8 cellular contexts compared by ENCODE assay signal in genomic region chr20:45835230-45836224, GRCh38. TPM values are rescaled to one million over a fixed set of nuclear protein-coding genes. Genes with fewer than 3 reads are reported as not detected.
A peak's percentile ranks its signal among the peaks of the same experiment; 100 is the strongest.
DNase-seq lines count a peak whose midpoint lies in the region; ATAC-seq and TF ChIP-seq lines count a peak whose summit lies in the region.

No MANE protein-coding gene starts in this region.

- intact Hi-C loops in OCI-LY7 (cut with micrococcal nuclease; ENCODE audit: unreplicated experiment), result no loop called here

- DNase-seq in Daoy (ENCODE audit: low read depth) (peak; percentile 38), OCI-LY7 (ENCODE audit: low spot score) (no peak), epithelial cell of proximal tubule (ENCODE audit: low read depth) (no peak), omental fat pad (ENCODE audit: low spot score) (no peak), RPMI8226 (no peak)
- no peak for DNase-seq in activated CD4-positive, CD25-positive, alpha-beta regulatory T cell (lab: John Stamatoyannopoulos, UW)
- DNase-seq in central memory CD4-positive, alpha-beta T cell, result no peak

- TF ChIP-seq CTCF in OCI-LY7 (conservative IDR thresholded peaks at IDR 0.05; ENCODE audit: low read length) (no peak), epithelial cell of proximal tubule (conservative IDR thresholded peaks at IDR 0.05; ENCODE audit: low read depth, low read length) (peak; percentile 7), omental fat pad (IDR thresholded peaks at IDR 0.05) (no peak)

- no peaks in the 10 kb centered on the region for H3K9me2 ChIP-seq in OCI-LY7 (ENCODE audit: insufficient read depth, low read length)

- H3K4me1 ChIP-seq in OCI-LY7 (ENCODE audit: insufficient read depth, low read length, poor library complexity, severe bottlenecking), result peaks cover 7% of the 10 kb centered on the region

- H4K20me1 ChIP-seq in OCI-LY7 (ENCODE audit: insufficient read depth, low read length), result no peaks in the 10 kb centered on the region

- no peak overlapping the region for H2AFZ ChIP-seq in OCI-LY7 (ENCODE audit: low read length)

- H3K9me3 ChIP-seq in OCI-LY7 (ENCODE audit: low read length), result no peaks in the 10 kb centered on the region

- POLR2A ChIA-PET in OCI-LY7 (lab: Charles Lee), result interaction anchor here (0.6 kb wide), 1 partner anchor 106 kb away, joined by 3 read pairs; no protein-coding TSS in a partner anchor

- no peaks in the 10 kb centered on the region for H3K36me3 ChIP-seq in OCI-LY7 (ENCODE audit: insufficient read depth, low read length)

- H3K27ac ChIP-seq in OCI-LY7 (ENCODE audit: low read depth, low read length, poor library complexity, severe bottlenecking), result no peak overlapping the region

- H3K4me3 ChIP-seq in OCI-LY7 (ENCODE audit: low read depth, low read length, poor library complexity, severe bottlenecking) (no peak overlapping the region), epithelial cell of proximal tubule (ENCODE audit: low read depth, low read length) (no peak overlapping the region)

- CTCF ChIA-PET in OCI-LY7 (lab: Charles Lee; ENCODE audit: unreplicated experiment), result no interaction called here

- peak; percentile 44 for ATAC-seq in omental fat pad (ENCODE audit: low FRiP score)
- ATAC-seq in HG02610 (IDR thresholded peaks at IDR 0.05; ENCODE audit: unreplicated experiment), result no peak

- H3K79me2 ChIP-seq in OCI-LY7 (ENCODE audit: insufficient read depth, low read depth, low read length), result no peaks in the 10 kb centered on the region

- BruUV-seq in OCI-LY7 (replicated peaks; lab: Mats Ljungman, UMichigan), result TSS peak; percentile 44

- no peak overlapping the region for H3K4me2 ChIP-seq in OCI-LY7 (ENCODE audit: low read length)

RNA-seq across cellular contexts. Expression of gene SNX21, which starts 1.9 kb away (rescaled TPM):
- total RNA-seq in Daoy (2014; rRNA removed; shearing (Covaris generic)), result 21.2 and 28.2 TPM in 2 replicates
- 0.49 and 0.79 TPM in 2 replicates for total RNA-seq in OCI-LY7 (2014; rRNA removed; shearing (Covaris generic))
- total RNA-seq in OCI-LY7 (2022) (0.49 and 1.1 TPM in 2 replicates), epithelial cell of proximal tubule (20.1 and 29.0 TPM in 2 replicates), omental fat pad (100 to 1,000 TPM in 1 of 4 donors, 10 to 100 TPM in 3; 42.6 to 147 (median 66.8) TPM)

RNA-seq across cellular contexts. Expression of gene TNNC2, which starts 8.4 kb away (rescaled TPM):
- not detected in 2 replicates for total RNA-seq in Daoy (2014; rRNA removed; shearing (Covaris generic))
- not detected in 2 replicates for total RNA-seq in OCI-LY7 (2014; rRNA removed; shearing (Covaris generic))
- total RNA-seq in OCI-LY7 (2022) (not detected in 2 replicates), epithelial cell of proximal tubule (not detected in 2 replicates), omental fat pad (1 to 10 TPM in 3 of 4 donors, not detected in 1; 1.2 to 2.2 (median 1.5) TPM)

RNA-seq across cellular contexts. Expression of gene ACOT8, which starts 21.7 kb away (rescaled TPM):
- total RNA-seq in Daoy (2014; rRNA removed; shearing (Covaris generic)), result 35.7 and 46.8 TPM in 2 replicates
- 37.1 and 44.6 TPM in 2 replicates for total RNA-seq in OCI-LY7 (2014; rRNA removed; shearing (Covaris generic))
- total RNA-seq in OCI-LY7 (2022), result 28.0 and 28.2 TPM in 2 replicates
- 29.1 and 33.0 TPM in 2 replicates for total RNA-seq in epithelial cell of proximal tubule
- total RNA-seq in omental fat pad, result 10 to 100 TPM; 16.1 to 35.0 (median 30.8) TPM

RNA-seq across cellular contexts. Expression of gene ZSWIM3, which starts 21.9 kb away (rescaled TPM):
- total RNA-seq in Daoy (2014; rRNA removed; shearing (Covaris generic)), result 3.7 and 3.9 TPM in 2 replicates
- total RNA-seq in OCI-LY7 (2014; rRNA removed; shearing (Covaris generic)), result 5.7 and 12.0 TPM in 2 replicates
- total RNA-seq in OCI-LY7 (2022), result 6.0 and 6.8 TPM in 2 replicates
- 1.2 and 3.0 TPM in 2 replicates for total RNA-seq in epithelial cell of proximal tubule
- total RNA-seq in omental fat pad, result 1 to 10 TPM; 2.3 to 5.0 (median 3.1) TPM

RNA-seq across cellular contexts. Expression of gene UBE2C, which starts 23.1 kb away (rescaled TPM):
- total RNA-seq in Daoy (2014; rRNA removed; shearing (Covaris generic)), result 167 and 200 TPM in 2 replicates
- total RNA-seq in OCI-LY7 (2014; rRNA removed; shearing (Covaris generic)), result 225 and 269 TPM in 2 replicates
- total RNA-seq in OCI-LY7 (2022) (222 and 255 TPM in 2 replicates), epithelial cell of proximal tubule (345 and 447 TPM in 2 replicates), omental fat pad (10 to 100 TPM in 1 of 4 donors, 1 to 10 TPM in 1, not detected in 2; 1.4 to 10.1 TPM)

Comparison
In these comparisons a context has a peak if more than half of its experiments do, and no peak if none do; other contexts are left out.
1. RNA of gene SNX21, which starts 1.9 kb away (total RNA-seq): 42.6 to 147 TPM in omental fat pad, 21.2 to 28.2 TPM in Daoy and 20.1 to 29.0 TPM in epithelial cell of proximal tubule; 0.49 to 1.1 TPM in OCI-LY7; every median in the first group is over 10 times any median in the second.